ENCODE assay signal across 8 cellular contexts in genomic region chr3:57597973-57598351, GRCh38. TPM values are rescaled to one million over a fixed set of nuclear protein-coding genes. Genes with fewer than 3 reads are reported as not detected.
DNase-seq lines count a peak whose midpoint lies in the region; ATAC-seq, FAIRE-seq and TF ChIP-seq lines count a peak whose summit lies in the region.

No MANE protein-coding gene starts in this region.

- H3K36me3 ChIP-seq in small intestine (ENCODE audit: control insufficient read depth in 2 of 2, insufficient read depth in 2 of 2, low read length in 2 of 2): no peaks in the 10 kb centered on the region

- peak; percentile 19 for DNase-seq in activated T-cell treated with anti-CD3 and anti-CD28 coated beads for 1 hour (ENCODE audit: low read depth)
- DNase-seq in activated T-cell treated with anti-CD3 and anti-CD28 coated beads for 4 hours: no peak
- DNase-seq in activated CD4-positive, alpha-beta T cell treated with anti-CD3 and anti-CD28 coated beads, Interleukin-2, amount 50 U/mL, for 4 hours: peak; percentile 42
- DNase-seq in foreskin keratinocyte: no peak
- DNase-seq in small intestine: no peak
- DNase-seq in dedifferentiated amniotic fluid mesenchymal stem cell (ENCODE audit: extremely low spot score): no peak
- DNase-seq in NCI-H1436 treated with DMSO at 0.1 percent for 48 hours (lab: John Stamatoyannopoulos, UW): no peak

- FAIRE-seq in small intestine (lab: Jason Lieb, UNC): no peak

- peak overlapping the region; percentile 90 for H3K27ac ChIP-seq in foreskin keratinocyte
- H3K27ac ChIP-seq in small intestine (ENCODE audit: low read depth in 1 of 2, low read length in 1 of 2): peak overlapping the region; percentile 79 to 100

- 0 to 1% (median 0%) methylated on average over 12 of the region's 12 CpGs for WGBS in small intestine, 3 donors

- ATAC-seq in foreskin keratinocyte: peak; percentile 27
- ATAC-seq in GM21723 (IDR thresholded peaks at IDR 0.05; ENCODE audit: unreplicated experiment): no peak

- TF ChIP-seq CTCF in foreskin keratinocyte (conservative IDR thresholded peaks at IDR 0.05): no peak

- H3K4me1 ChIP-seq in foreskin keratinocyte: peaks cover 15% of the 10 kb centered on the region
- H3K4me1 ChIP-seq in small intestine (ENCODE audit: control insufficient read depth in 2 of 2, insufficient read depth in 1 of 2, low read depth in 1 of 2, low read length in 1 of 2): peaks cover under 1 to 2% of the 10 kb centered on the region in 2 donors

- H3K27me3 ChIP-seq in foreskin keratinocyte (no peaks in the 10 kb centered on the region), small intestine (ENCODE audit: control insufficient read depth in 2 of 2, insufficient read depth in 2 of 2, low read length in 2 of 2) (no peaks in the 10 kb centered on the region)

- peak overlapping the region; percentile 17 to 44 for H3K4me3 ChIP-seq in small intestine (ENCODE audit: low read depth in 1 of 2, low read length in 2 of 2)

- H3K9me3 ChIP-seq in small intestine (ENCODE audit: control insufficient read depth, low read depth): no peaks in the 10 kb centered on the region

RNA-seq across cellular contexts. Expression of gene ARF4, which starts 0.8 kb away (rescaled TPM):
- total RNA-seq in foreskin keratinocyte: 219 and 247 TPM in 2 replicates
- polyA plus RNA-seq in foreskin keratinocyte: 219 and 221 TPM in 2 replicates
- polyA plus RNA-seq in small intestine: 100 to 1,000 TPM; 157 to 177 (median 171) TPM

RNA-seq across cellular contexts. Expression of gene PDE12, which starts 41.9 kb away (rescaled TPM):
- total RNA-seq in foreskin keratinocyte: 21.0 and 24.1 TPM in 2 replicates
- polyA plus RNA-seq in foreskin keratinocyte (4.4 and 5.6 TPM in 2 replicates), small intestine (1 to 10 TPM; 4.0 to 7.0 (median 4.1) TPM)

RNA-seq across cellular contexts. Expression of gene DNAH12, which starts 53.8 kb away (rescaled TPM):
- total RNA-seq in foreskin keratinocyte: under 0.01 TPM in 1 of 2 replicates, not detected in the other
- polyA plus RNA-seq in foreskin keratinocyte: not detected in 2 replicates
- polyA plus RNA-seq in small intestine: under 1 TPM in 1 of 3 donors, not detected in 2; 0.10 TPM

Comparison
In these comparisons a context has a peak if more than half of its experiments do, and no peak if none do; other contexts are left out.
1. DNase-seq: peak in activated T-cell treated with anti-CD3 and anti-CD28 coated beads for 1 hour (single experiment) and activated CD4-positive, alpha-beta T cell treated with anti-CD3 and anti-CD28 coated beads, Interleukin-2, amount 50 U/mL, for 4 hours (2 of 2); none in activated T-cell treated with anti-CD3 and anti-CD28 coated beads for 4 hours (single experiment), foreskin keratinocyte (0 of 2), small intestine (single experiment), dedifferentiated amniotic fluid mesenchymal stem cell (single experiment) and NCI-H1436 treated with DMSO at 0.1 percent for 48 hours (single experiment).